ENCODE assay signal across 8 cellular contexts in genomic region chr20:60055740-60056139, GRCh38.
DNase-seq lines count a peak whose midpoint lies in the region; ATAC-seq lines count a peak whose summit lies in the region.

No MANE protein-coding gene starts in this region.

- DNase-seq in T-helper 2 cell (peak in 3 of 5 experiments; percentile 36 to 88 (median 64)), foreskin melanocyte (no peak)
- DNase-seq in effector CD4-positive, alpha-beta T cell, result peak; percentile 11
- peak; percentile 8 for DNase-seq in stimulated activated CD4-positive, alpha-beta T cell treated with anti-CD3 and anti-CD28 coated beads, Interleukin-12 subunit alpha, Interleukin-12 subunit beta, amount 100 ng/mL, for 4 hours

- ATAC-seq in GM19438 (IDR thresholded peaks at IDR 0.05; ENCODE audit: low read depth, unreplicated experiment) (peak; percentile 44), HG02852 (IDR thresholded peaks at IDR 0.05; ENCODE audit: unreplicated experiment) (no peak), GM18868 (IDR thresholded peaks at IDR 0.05; ENCODE audit: unreplicated experiment) (no peak), GM18867 (IDR thresholded peaks at IDR 0.05; ENCODE audit: unreplicated experiment) (no peak)
